Comparison of ENCODE assay signal across 12 cellular contexts in the genomic region with DNA sequence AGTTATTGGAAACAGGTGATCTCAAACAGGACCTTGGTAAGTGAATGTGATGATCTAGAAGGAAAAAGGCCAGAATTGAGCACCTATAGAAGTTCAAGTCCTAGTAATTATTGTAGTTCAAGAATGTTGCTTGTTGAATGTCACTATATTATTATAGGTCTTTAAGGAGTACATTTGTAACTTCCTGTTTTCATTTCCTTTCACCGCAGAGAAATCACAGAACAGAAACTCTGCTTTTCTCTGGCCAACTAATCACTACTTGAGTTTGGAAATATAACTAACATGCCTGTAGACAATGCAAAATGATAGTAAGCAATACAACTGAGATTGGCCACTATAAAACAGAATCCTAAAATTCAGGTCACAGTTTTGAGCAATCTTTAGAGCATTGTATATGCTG.
DNase-seq lines count a peak whose midpoint lies in the region; ATAC-seq, FAIRE-seq and TF ChIP-seq lines count a peak whose summit lies in the region.
"Had no signal": no experiment of that assay in that cellular context is flagged by ENCODE, and none has a peak within 500 bp of the region (broad histone marks: within the 10 kb centered on the region; RNA-seq: fewer than 3 reads in every experiment).

No MANE protein-coding gene starts in this region.

- H3K4me3 ChIP-seq in GM12864 (ENCODE audit: low read depth, low read length): no peak overlapping the region
- H3K4me3 ChIP-seq in NB4 (ENCODE audit: low read depth, low read length): no peak overlapping the region
- H3K4me3 ChIP-seq: esophagus squamous epithelium, lower lobe of right lung had no signal

- DNase-seq in GM12864 (ENCODE audit: low read depth): peak; percentile 22
- peak; percentile 20 for DNase-seq in NB4 (ENCODE audit: low read depth)
- no peak for DNase-seq in central memory CD4-positive, alpha-beta T cell
- no peak for DNase-seq in frontal cortex (ENCODE audit: low spot score in 2 of 2)
- no peak for DNase-seq in GOT3 (lab: John Stamatoyannopoulos, UW)
- DNase-seq in DMS 273 (lab: John Stamatoyannopoulos, UW; ENCODE audit: unreplicated experiment): no peak
- DNase-seq: activated CD4-positive, alpha-beta T cell treated with anti-CD3 and anti-CD28 coated beads, Interleukin-2, amount 10 ng/mL, durations not matched to agents 7 days and 5 days; esophagus squamous epithelium; lower lobe of right lung had no signal

- TF ChIP-seq POLR2A in NB4 (IDR thresholded peaks at IDR 0.05; ENCODE audit: extremely low read depth, insufficient read length): no peak

- FAIRE-seq in frontal cortex (lab: Jason Lieb, UNC): no peak

- peak; percentile 93 for ATAC-seq in GM19455 (IDR thresholded peaks at IDR 0.05; ENCODE audit: unreplicated experiment)
- peak; percentile 96 for ATAC-seq in HG03025 (IDR thresholded peaks at IDR 0.05; ENCODE audit: low FRiP score, unreplicated experiment)
- ATAC-seq: lower lobe of right lung; stimulated activated effector memory CD8-positive, alpha-beta T cell treated with anti-CD3 and anti-CD28 coated beads, Interleukin-12 subunit alpha, Interleukin-12 subunit beta, amount 100 ng/mL, for 72 hours had no signal

- no peak for TF ChIP-seq CTCF in GM12864 (IDR thresholded peaks at IDR 0.05; ENCODE audit: low read depth, low read length, missing control alignments)
- no peak for TF ChIP-seq CTCF in NB4 (IDR thresholded peaks at IDR 0.05; ENCODE audit: low read depth, low read length)

Comparison
In these comparisons a context has a peak if more than half of its experiments do, and no peak if none do; other contexts are left out.
1. DNase-seq: peak in GM12864 (single experiment) and NB4 (single experiment); none in central memory CD4-positive, alpha-beta T cell (single experiment), frontal cortex (0 of 2), GOT3 (single experiment) and DMS 273 (single experiment).